ENCODE assay signal across 28 cellular contexts in genomic region chr2:169013628-169014026, GRCh38. TPM values are rescaled to one million over a fixed set of nuclear protein-coding genes. Genes with fewer than 3 reads are reported as not detected.
"Had no signal": no experiment of that assay in that cellular context is flagged by ENCODE, and none has a peak within 500 bp of the region (broad histone marks: within the 10 kb centered on the region; RNA-seq: fewer than 3 reads in every experiment).

No MANE protein-coding gene starts in this region.

- FAIRE-seq: keratinocyte, small intestine had no signal

- DNase-seq: activated CD4-positive, alpha-beta memory T cell treated with anti-CD3 and anti-CD28 coated beads for 36 hours; activated CD4-positive, alpha-beta T cell treated with anti-CD3 and anti-CD28 coated beads for 36 hours; activated CD8-positive, alpha-beta memory T cell treated with anti-CD3 and anti-CD28 coated beads, Interleukin-2, amount 10 ng/mL, durations not matched to agents 7 days and 5 days; activated naive CD4-positive, alpha-beta T cell; activated naive CD8-positive, alpha-beta T cell treated with anti-CD3 and anti-CD28 coated beads for 36 hours; amygdala; body of pancreas; effector CD8-positive, alpha-beta T cell; foreskin keratinocyte; glutamatergic neuron; hypothalamus; left ventricle myocardium superior; mucosa of descending colon; naive thymus-derived CD4-positive, alpha-beta T cell; ovary; psoas muscle; right cardiac atrium; SK-N-SH; small intestine; stimulated activated CD4-positive, alpha-beta T cell treated with anti-CD3 and anti-CD28 coated beads, Interleukin-15, amount 100 ng/mL, for 24 hours; stimulated activated CD4-positive, alpha-beta T cell treated with anti-CD3 and anti-CD28 coated beads, Interleukin-4, amount 100 ng/mL, for 1 hour; stomach; testis; upper lobe of left lung had no signal

- H3K4me2 ChIP-seq: neural progenitor cell, SK-N-SH had no signal

- ATAC-seq: activated CD8-positive, alpha-beta memory T cell treated with anti-CD3 and anti-CD28 coated beads, Interleukin-2, amount 10 ng/mL, durations not matched to agents 7 days and 5 days; body of pancreas; foreskin keratinocyte; naive thymus-derived CD4-positive, alpha-beta T cell; psoas muscle; WTC11 had no signal

- H3K4me1 ChIP-seq: neural progenitor cell, psoas muscle, testis, upper lobe of left lung had no signal

- H3K27me3 ChIP-seq: body of pancreas, foreskin keratinocyte, neural progenitor cell, ovary, stomach, testis, upper lobe of left lung had no signal

- H2AFZ ChIP-seq: neural progenitor cell had no signal

- H3K36me3 ChIP-seq: neural progenitor cell, ovary, stomach, upper lobe of left lung had no signal

- H3K27ac ChIP-seq: neural progenitor cell, ovary, psoas muscle, stomach, testis, upper lobe of left lung had no signal

- H3K9me3 ChIP-seq: body of pancreas, mucosa of descending colon, ovary, psoas muscle, SK-N-SH, stomach, testis, upper lobe of left lung had no signal

- H3K4me3 ChIP-seq: body of pancreas, mucosa of descending colon, neural progenitor cell, ovary, psoas muscle, stomach, testis, upper lobe of left lung had no signal

- H3K9ac ChIP-seq: neural progenitor cell, SK-N-SH had no signal

RNA-seq across cellular contexts. Expression of gene ABCB11, which starts 17.5 kb away (rescaled TPM):
- total RNA-seq: activated CD4-positive, alpha-beta memory T cell treated with anti-CD3 and anti-CD28 coated beads for 36 hours; activated CD4-positive, alpha-beta T cell treated with anti-CD3 and anti-CD28 coated beads for 36 hours; activated CD8-positive, alpha-beta memory T cell treated with anti-CD3 and anti-CD28 coated beads, Interleukin-2, amount 10 ng/mL, durations not matched to agents 7 days and 5 days; activated naive CD8-positive, alpha-beta T cell treated with anti-CD3 and anti-CD28 coated beads for 36 hours; fibroblast of lung; foreskin keratinocyte; naive thymus-derived CD4-positive, alpha-beta T cell had no signal
- polyA plus RNA-seq: fibroblast of lung; foreskin keratinocyte; naive thymus-derived CD4-positive, alpha-beta T cell; SK-N-SH; stomach had no signal

RNA-seq across cellular contexts. Expression of gene DHRS9, which starts 55.7 kb away (rescaled TPM):
- total RNA-seq: activated CD8-positive, alpha-beta memory T cell treated with anti-CD3 and anti-CD28 coated beads, Interleukin-2, amount 10 ng/mL, durations not matched to agents 7 days and 5 days; activated naive CD8-positive, alpha-beta T cell treated with anti-CD3 and anti-CD28 coated beads for 36 hours; fibroblast of lung; foreskin keratinocyte; WTC11 had no signal
- polyA plus RNA-seq: fibroblast of lung; naive thymus-derived CD4-positive, alpha-beta T cell; SK-N-SH had no signal
